In genomic region chr16:30185683-30186421, GRCh38 we compare ENCODE assay signal across 1 cellular context.
TF ChIP-seq lines count a peak whose summit lies in the region.

No MANE protein-coding gene starts in this region.

TF ChIP-seq in K562, 482 proteins besides CTCF, POLR2A, EP300 and RAD21 (continued from another document and continues in another):
- TF ChIP-seq ZNF212 (CRISPR knock-in tag; IDR thresholded peaks at IDR 0.05): no peak
- no peak for TF ChIP-seq ZBED1 (IDR thresholded peaks at IDR 0.05)
- no peak for TF ChIP-seq ZNF445 (CRISPR knock-in tag; IDR thresholded peaks at IDR 0.05; ENCODE audit: low read depth)
- TF ChIP-seq UBTF (IDR thresholded peaks at IDR 0.05; ENCODE audit: borderline replicate concordance in 1 of 2, low read depth in 2 of 2, low read length in 2 of 2): no peak
- TF ChIP-seq HDGF (IDR thresholded peaks at IDR 0.05): no peak
- TF ChIP-seq MEF2D (tag; conservative IDR thresholded peaks at IDR 0.05; ENCODE audit: low read depth): no peak
- no peak for TF ChIP-seq BHLHE40 (IDR thresholded peaks at IDR 0.05; ENCODE audit: low read length)
- no peak for TF ChIP-seq ZNF12 (CRISPR knock-in tag; IDR thresholded peaks at IDR 0.05)
- TF ChIP-seq DNMT1 (IDR thresholded peaks at IDR 0.05): no peak
- TF ChIP-seq ZNF324 (CRISPR knock-in tag; IDR thresholded peaks at IDR 0.05): no peak
- no peak for TF ChIP-seq ZNF174 (CRISPR knock-in tag; IDR thresholded peaks at IDR 0.05)
- no peak for TF ChIP-seq HNRNPL (IDR thresholded peaks at IDR 0.05; ENCODE audit: low read depth, low read length)
- TF ChIP-seq, protein P1, sequence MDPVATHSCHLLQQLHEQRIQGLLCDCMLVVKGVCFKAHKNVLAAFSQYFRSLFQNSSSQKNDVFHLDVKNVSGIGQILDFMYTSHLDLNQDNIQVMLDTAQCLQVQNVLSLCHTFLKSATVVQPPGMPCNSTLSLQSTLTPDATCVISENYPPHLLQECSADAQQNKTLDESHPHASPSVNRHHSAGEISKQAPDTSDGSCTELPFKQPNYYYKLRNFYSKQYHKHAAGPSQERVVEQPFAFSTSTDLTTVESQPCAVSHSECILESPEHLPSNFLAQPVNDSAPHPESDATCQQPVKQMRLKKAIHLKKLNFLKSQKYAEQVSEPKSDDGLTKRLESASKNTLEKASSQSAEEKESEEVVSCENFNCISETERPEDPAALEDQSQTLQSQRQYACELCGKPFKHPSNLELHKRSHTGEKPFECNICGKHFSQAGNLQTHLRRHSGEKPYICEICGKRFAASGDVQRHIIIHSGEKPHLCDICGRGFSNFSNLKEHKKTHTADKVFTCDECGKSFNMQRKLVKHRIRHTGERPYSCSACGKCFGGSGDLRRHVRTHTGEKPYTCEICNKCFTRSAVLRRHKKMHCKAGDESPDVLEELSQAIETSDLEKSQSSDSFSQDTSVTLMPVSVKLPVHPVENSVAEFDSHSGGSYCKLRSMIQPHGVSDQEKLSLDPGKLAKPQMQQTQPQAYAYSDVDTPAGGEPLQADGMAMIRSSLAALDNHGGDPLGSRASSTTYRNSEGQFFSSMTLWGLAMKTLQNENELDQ (CRISPR knock-in tag; IDR thresholded peaks at IDR 0.05; ENCODE audit: borderline replicate concordance): no peak
- TF ChIP-seq ZNF133 (CRISPR knock-in tag; IDR thresholded peaks at IDR 0.05): no peak
- TF ChIP-seq ZNF239 (CRISPR knock-in tag; IDR thresholded peaks at IDR 0.05): no peak
- TF ChIP-seq ZNF584 (CRISPR knock-in tag; IDR thresholded peaks at IDR 0.05; ENCODE audit: low read depth): peak; percentile 74; the same call in 1 of the 2 replicates
- no peak for TF ChIP-seq SNRNP70 (optimal IDR thresholded peaks at IDR 0.05; ENCODE audit: low read depth, low read length)
- TF ChIP-seq, protein P2, sequence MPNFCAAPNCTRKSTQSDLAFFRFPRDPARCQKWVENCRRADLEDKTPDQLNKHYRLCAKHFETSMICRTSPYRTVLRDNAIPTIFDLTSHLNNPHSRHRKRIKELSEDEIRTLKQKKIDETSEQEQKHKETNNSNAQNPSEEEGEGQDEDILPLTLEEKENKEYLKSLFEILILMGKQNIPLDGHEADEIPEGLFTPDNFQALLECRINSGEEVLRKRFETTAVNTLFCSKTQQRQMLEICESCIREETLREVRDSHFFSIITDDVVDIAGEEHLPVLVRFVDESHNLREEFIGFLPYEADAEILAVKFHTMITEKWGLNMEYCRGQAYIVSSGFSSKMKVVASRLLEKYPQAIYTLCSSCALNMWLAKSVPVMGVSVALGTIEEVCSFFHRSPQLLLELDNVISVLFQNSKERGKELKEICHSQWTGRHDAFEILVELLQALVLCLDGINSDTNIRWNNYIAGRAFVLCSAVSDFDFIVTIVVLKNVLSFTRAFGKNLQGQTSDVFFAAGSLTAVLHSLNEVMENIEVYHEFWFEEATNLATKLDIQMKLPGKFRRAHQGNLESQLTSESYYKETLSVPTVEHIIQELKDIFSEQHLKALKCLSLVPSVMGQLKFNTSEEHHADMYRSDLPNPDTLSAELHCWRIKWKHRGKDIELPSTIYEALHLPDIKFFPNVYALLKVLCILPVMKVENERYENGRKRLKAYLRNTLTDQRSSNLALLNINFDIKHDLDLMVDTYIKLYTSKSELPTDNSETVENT (CRISPR knock-in tag; IDR thresholded peaks at IDR 0.05): no peak
- TF ChIP-seq, protein P3, sequence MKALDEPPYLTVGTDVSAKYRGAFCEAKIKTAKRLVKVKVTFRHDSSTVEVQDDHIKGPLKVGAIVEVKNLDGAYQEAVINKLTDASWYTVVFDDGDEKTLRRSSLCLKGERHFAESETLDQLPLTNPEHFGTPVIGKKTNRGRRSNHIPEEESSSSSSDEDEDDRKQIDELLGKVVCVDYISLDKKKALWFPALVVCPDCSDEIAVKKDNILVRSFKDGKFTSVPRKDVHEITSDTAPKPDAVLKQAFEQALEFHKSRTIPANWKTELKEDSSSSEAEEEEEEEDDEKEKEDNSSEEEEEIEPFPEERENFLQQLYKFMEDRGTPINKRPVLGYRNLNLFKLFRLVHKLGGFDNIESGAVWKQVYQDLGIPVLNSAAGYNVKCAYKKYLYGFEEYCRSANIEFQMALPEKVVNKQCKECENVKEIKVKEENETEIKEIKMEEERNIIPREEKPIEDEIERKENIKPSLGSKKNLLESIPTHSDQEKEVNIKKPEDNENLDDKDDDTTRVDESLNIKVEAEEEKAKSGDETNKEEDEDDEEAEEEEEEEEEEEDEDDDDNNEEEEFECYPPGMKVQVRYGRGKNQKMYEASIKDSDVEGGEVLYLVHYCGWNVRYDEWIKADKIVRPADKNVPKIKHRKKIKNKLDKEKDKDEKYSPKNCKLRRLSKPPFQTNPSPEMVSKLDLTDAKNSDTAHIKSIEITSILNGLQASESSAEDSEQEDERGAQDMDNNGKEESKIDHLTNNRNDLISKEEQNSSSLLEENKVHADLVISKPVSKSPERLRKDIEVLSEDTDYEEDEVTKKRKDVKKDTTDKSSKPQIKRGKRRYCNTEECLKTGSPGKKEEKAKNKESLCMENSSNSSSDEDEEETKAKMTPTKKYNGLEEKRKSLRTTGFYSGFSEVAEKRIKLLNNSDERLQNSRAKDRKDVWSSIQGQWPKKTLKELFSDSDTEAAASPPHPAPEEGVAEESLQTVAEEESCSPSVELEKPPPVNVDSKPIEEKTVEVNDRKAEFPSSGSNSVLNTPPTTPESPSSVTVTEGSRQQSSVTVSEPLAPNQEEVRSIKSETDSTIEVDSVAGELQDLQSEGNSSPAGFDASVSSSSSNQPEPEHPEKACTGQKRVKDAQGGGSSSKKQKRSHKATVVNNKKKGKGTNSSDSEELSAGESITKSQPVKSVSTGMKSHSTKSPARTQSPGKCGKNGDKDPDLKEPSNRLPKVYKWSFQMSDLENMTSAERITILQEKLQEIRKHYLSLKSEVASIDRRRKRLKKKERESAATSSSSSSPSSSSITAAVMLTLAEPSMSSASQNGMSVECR (CRISPR knock-in tag; IDR thresholded peaks at IDR 0.05): no peak
- TF ChIP-seq SLC30A9 (CRISPR knock-in tag; IDR thresholded peaks at IDR 0.05): no peak
- TF ChIP-seq NONO (IDR thresholded peaks at IDR 0.05; ENCODE audit: low read depth in 2 of 2, low read length in 1 of 2): no peak
- no peak for TF ChIP-seq ILK (tag; IDR thresholded peaks at IDR 0.05; ENCODE audit: borderline replicate concordance, low read depth)
- no peak for TF ChIP-seq E2F3 (CRISPR knock-in tag; IDR thresholded peaks at IDR 0.05)
- peak; percentile 47; the same call in 1 of the 2 replicates for TF ChIP-seq SMAD4 (CRISPR knock-in tag; conservative IDR thresholded peaks at IDR 0.05)
- no peak for TF ChIP-seq FIP1L1 (IDR thresholded peaks at IDR 0.05; ENCODE audit: low read depth, low read length, poor library complexity, severe bottlenecking)
- TF ChIP-seq CLOCK (CRISPR knock-in tag; IDR thresholded peaks at IDR 0.05; ENCODE audit: borderline replicate concordance): no peak
- TF ChIP-seq NCOA4 (IDR thresholded peaks at IDR 0.05; ENCODE audit: partially characterized antibody): no peak
- TF ChIP-seq ZNF274 (IDR thresholded peaks at IDR 0.05; ENCODE audit: borderline replicate concordance, low read depth, low read length): no peak
- TF ChIP-seq HLTF (IDR thresholded peaks at IDR 0.05): no peak
- TF ChIP-seq CHAMP1 (IDR thresholded peaks at IDR 0.05): no peak
- TF ChIP-seq ZNF282 (CRISPR knock-in tag; IDR thresholded peaks at IDR 0.05): no peak
- TF ChIP-seq KLF10 (CRISPR knock-in tag; IDR thresholded peaks at IDR 0.05): no peak
- TF ChIP-seq ZNF197 (CRISPR knock-in tag; IDR thresholded peaks at IDR 0.05; ENCODE audit: low read depth): no peak
- TF ChIP-seq ZNF431 (CRISPR knock-in tag; IDR thresholded peaks at IDR 0.05): no peak
- TF ChIP-seq IRF1 (CRISPR knock-in tag; IDR thresholded peaks at IDR 0.05; ENCODE audit: borderline replicate concordance): no peak
- TF ChIP-seq PATZ1 (CRISPR knock-in tag; IDR thresholded peaks at IDR 0.05; ENCODE audit: borderline replicate concordance): no peak
- TF ChIP-seq, protein P4, sequence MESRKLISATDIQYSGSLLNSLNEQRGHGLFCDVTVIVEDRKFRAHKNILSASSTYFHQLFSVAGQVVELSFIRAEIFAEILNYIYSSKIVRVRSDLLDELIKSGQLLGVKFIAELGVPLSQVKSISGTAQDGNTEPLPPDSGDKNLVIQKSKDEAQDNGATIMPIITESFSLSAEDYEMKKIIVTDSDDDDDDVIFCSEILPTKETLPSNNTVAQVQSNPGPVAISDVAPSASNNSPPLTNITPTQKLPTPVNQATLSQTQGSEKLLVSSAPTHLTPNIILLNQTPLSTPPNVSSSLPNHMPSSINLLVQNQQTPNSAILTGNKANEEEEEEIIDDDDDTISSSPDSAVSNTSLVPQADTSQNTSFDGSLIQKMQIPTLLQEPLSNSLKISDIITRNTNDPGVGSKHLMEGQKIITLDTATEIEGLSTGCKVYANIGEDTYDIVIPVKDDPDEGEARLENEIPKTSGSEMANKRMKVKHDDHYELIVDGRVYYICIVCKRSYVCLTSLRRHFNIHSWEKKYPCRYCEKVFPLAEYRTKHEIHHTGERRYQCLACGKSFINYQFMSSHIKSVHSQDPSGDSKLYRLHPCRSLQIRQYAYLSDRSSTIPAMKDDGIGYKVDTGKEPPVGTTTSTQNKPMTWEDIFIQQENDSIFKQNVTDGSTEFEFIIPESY (CRISPR knock-in tag; IDR thresholded peaks at IDR 0.05): no peak
